ENCODE assay signal across 9 cellular contexts in genomic region chr15:45376967-45377629, GRCh38. TPM values are rescaled to one million over a fixed set of nuclear protein-coding genes. Genes with fewer than 3 reads are reported as not detected.
A peak's percentile ranks its signal among the peaks of the same experiment; 100 is the strongest.
DNase-seq lines count a peak whose midpoint lies in the region; ATAC-seq and TF ChIP-seq lines count a peak whose summit lies in the region.
"Had no signal": no experiment of that assay in that cellular context is flagged by ENCODE, and none has a peak within 500 bp of the region (broad histone marks: within the 10 kb centered on the region; RNA-seq: fewer than 3 reads in every experiment).

No MANE protein-coding gene starts in this region.

- H3K4me1 Mint-ChIP-seq in activated naive CD4-positive, alpha-beta T cell treated with anti-CD3 and anti-CD28 coated beads, Interleukin-2, amount 50 U/mL, for 24 hours = peaks cover 22% of the 10 kb centered on the region
- H3K4me1 Mint-ChIP-seq in type B pancreatic cell (ENCODE audit: unreplicated experiment) = no peaks in the 10 kb centered on the region

- TF ChIP-seq CTCF in breast epithelium (IDR thresholded peaks at IDR 0.05) (no peak), type B pancreatic cell (conservative IDR thresholded peaks at IDR 0.05) (no peak)

- H3K27me3 ChIP-seq in breast epithelium (no peaks in the 10 kb centered on the region), muscle layer of duodenum (ENCODE audit: low read depth, low read length) (no peaks in the 10 kb centered on the region)

- peak overlapping the region; percentile 78 for H3K4me3 Mint-ChIP-seq in activated naive CD4-positive, alpha-beta T cell treated with anti-CD3 and anti-CD28 coated beads, Interleukin-2, amount 50 U/mL, for 24 hours
- H3K4me3 Mint-ChIP-seq in type B pancreatic cell = peak overlapping the region; percentile 90

- H3K9me3 ChIP-seq in breast epithelium (no peaks in the 10 kb centered on the region), muscle layer of duodenum (ENCODE audit: control insufficient read depth in 1 of 2, low read length in 2 of 2) (no peaks in the 10 kb centered on the region)

- no peak for TF ChIP-seq POLR2A in breast epithelium (IDR thresholded peaks at IDR 0.05)

- ATAC-seq in activated naive CD4-positive, alpha-beta T cell treated with anti-CD3 and anti-CD28 coated beads, Interleukin-2, amount 50 U/mL, for 72 hours = no peak

- intact Hi-C loops in breast epithelium (cut with DNase I; ENCODE audit: low total_unique reads) = no loop called here

- H3K36me3 Mint-ChIP-seq in activated naive CD4-positive, alpha-beta T cell treated with anti-CD3 and anti-CD28 coated beads, Interleukin-2, amount 50 U/mL, for 24 hours = no peaks in the 10 kb centered on the region
- H3K36me3 Mint-ChIP-seq in activated naive CD4-positive, alpha-beta T cell treated with anti-CD3 and anti-CD28 coated beads, Interleukin-2, amount 50 U/mL, for 72 hours = peaks cover 0 to 4% of the 10 kb centered on the region in 2 donors
- H3K36me3 Mint-ChIP-seq in type B pancreatic cell = peaks cover 3% of the 10 kb centered on the region

- no peak for DNase-seq in activated naive CD4-positive, alpha-beta T cell treated with anti-CD3 and anti-CD28 coated beads, Interleukin-2, amount 50 U/mL, for 72 hours (ENCODE audit: low spot score in 2 of 2)
- DNase-seq in breast epithelium (ENCODE audit: low spot score in 2 of 2) (no peak), type B pancreatic cell (ENCODE audit: extremely low spot score, unreplicated experiment) (no peak), SK-N-DZ (ENCODE audit: low spot score) (no peak), islet precursor cell (no peak), EL (no peak)
- DNase-seq: NCI-H2029 had no signal

- H3K27ac ChIP-seq in breast epithelium (peak overlapping the region; percentile 78 to 83), muscle layer of duodenum (ENCODE audit: low read length) (peak overlapping the region; percentile 47)

- H3K4me1 ChIP-seq in breast epithelium (peaks cover 0 to 4% of the 10 kb centered on the region in 2 donors), muscle layer of duodenum (ENCODE audit: control insufficient read depth in 1 of 2, insufficient read depth in 2 of 2, low read length in 2 of 2) (peaks cover 12 to 39% of the 10 kb centered on the region in 2 donors)

- no peak overlapping the region for H3K27ac Mint-ChIP-seq in activated naive CD4-positive, alpha-beta T cell treated with anti-CD3 and anti-CD28 coated beads, Interleukin-2, amount 50 U/mL, for 24 hours
- no peak overlapping the region for H3K27ac Mint-ChIP-seq in activated naive CD4-positive, alpha-beta T cell treated with anti-CD3 and anti-CD28 coated beads, Interleukin-2, amount 50 U/mL, for 72 hours
- no peak overlapping the region for H3K27ac Mint-ChIP-seq in type B pancreatic cell

- peaks cover 46% of the 10 kb centered on the region for H3K27me3 Mint-ChIP-seq in activated naive CD4-positive, alpha-beta T cell treated with anti-CD3 and anti-CD28 coated beads, Interleukin-2, amount 50 U/mL, for 24 hours
- peaks cover 75% of the 10 kb centered on the region for H3K27me3 Mint-ChIP-seq in type B pancreatic cell

- H3K4me3 ChIP-seq in breast epithelium (peak overlapping the region; percentile 56 to 81 (median 71)), muscle layer of duodenum (ENCODE audit: low read depth in 1 of 2, low read length in 2 of 2) (peak overlapping the region; percentile 82 to 92)

- no peaks in the 10 kb centered on the region for H3K36me3 ChIP-seq in breast epithelium
- peaks cover 0 to 7% of the 10 kb centered on the region in 2 donors for H3K36me3 ChIP-seq in muscle layer of duodenum (ENCODE audit: control insufficient read depth in 1 of 2, insufficient read depth in 2 of 2, low read length in 2 of 2)

- H3K9me3 Mint-ChIP-seq in activated naive CD4-positive, alpha-beta T cell treated with anti-CD3 and anti-CD28 coated beads, Interleukin-2, amount 50 U/mL, for 24 hours = no peaks in the 10 kb centered on the region
- no peaks in the 10 kb centered on the region for H3K9me3 Mint-ChIP-seq in activated naive CD4-positive, alpha-beta T cell treated with anti-CD3 and anti-CD28 coated beads, Interleukin-2, amount 50 U/mL, for 72 hours
- H3K9me3 Mint-ChIP-seq in type B pancreatic cell = no peaks in the 10 kb centered on the region

RNA-seq across cellular contexts. Expression of gene GATM, which starts 1.2 kb away (rescaled TPM):
- 1 to 10 TPM; 1.4 to 3.7 TPM for total RNA-seq in activated naive CD4-positive, alpha-beta T cell treated with anti-CD3 and anti-CD28 coated beads, Interleukin-2, amount 50 U/mL, for 72 hours
- total RNA-seq in breast epithelium (10 to 100 TPM in 2 of 3 donors, 1 to 10 TPM in 1; 8.8 to 31.5 (median 22.8) TPM), type B pancreatic cell (ENCODE audit: low replicate concordance) (17.8 and 26.8 TPM in 2 replicates)
- 1.1 and 1.7 TPM in 2 replicates for polyA plus RNA-seq in SK-N-DZ (2014; cell fraction: cytosol; rRNA removed)
- 1.4 and 5.8 TPM in 2 replicates for polyA plus RNA-seq in SK-N-DZ (2014; cell fraction: nucleus; rRNA removed)
